Comparison of ENCODE assay signal across 6 cellular contexts in the genomic region with DNA sequence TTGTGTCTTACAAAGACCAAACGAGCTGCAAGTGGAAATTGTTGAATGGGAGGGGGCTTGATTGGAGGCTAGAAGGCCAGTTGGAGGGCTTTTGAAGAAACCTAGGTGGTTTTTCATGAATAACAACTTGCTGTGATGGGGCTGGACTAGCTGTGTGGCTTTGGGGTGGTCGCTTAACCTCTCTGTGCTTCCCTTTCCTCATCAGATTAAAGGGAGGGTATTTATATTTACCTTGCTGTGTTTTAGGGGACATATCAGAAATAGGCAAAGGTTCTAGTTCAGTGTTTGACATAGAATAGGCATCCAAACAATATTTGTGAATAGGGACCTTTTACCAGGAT.
"Had no signal": no experiment of that assay in that cellular context is flagged by ENCODE, and none has a peak within 500 bp of the region (broad histone marks: within the 10 kb centered on the region; RNA-seq: fewer than 3 reads in every experiment).

No MANE protein-coding gene starts in this region.

- H3K9ac ChIP-seq: KMS-11 had no signal

- H3K4me2 ChIP-seq: KMS-11 had no signal

- FAIRE-seq: HTR-8/SVneo had no signal

- H3K27ac ChIP-seq: HL-60, KMS-11 had no signal

- DNase-seq: IMR-90, KBM-7, KG1 had no signal
